Comparison of ENCODE assay signal across 9 cellular contexts in genomic region chr2:230602562-230603230, GRCh38.
DNase-seq lines count a peak whose midpoint lies in the region; ATAC-seq and TF ChIP-seq lines count a peak whose summit lies in the region.
"Had no signal": no experiment of that assay in that cellular context is flagged by ENCODE, and none has a peak within 500 bp of the region (broad histone marks: within the 10 kb centered on the region; RNA-seq: fewer than 3 reads in every experiment).

No MANE protein-coding gene starts in this region.

- DNase-seq in CD8-positive, alpha-beta T cell: peak; percentile 13 to 81 (median 53)
- peak; percentile 54 for DNase-seq in activated naive CD8-positive, alpha-beta T cell treated with anti-CD3 and anti-CD28 coated beads, Interleukin-2, amount 50 U/mL, for 24 hours
- peak; percentile 60 for DNase-seq in stimulated activated naive B cell treated with anti-CD40 and anti-IgM and Interleukin-4, amounts not matched to agents 10 μg/mL and 1 μg/mL and 100 μg/mL, for 72 hours
- DNase-seq in occipital lobe (lab: John Stamatoyannopoulos, UW) (no peak), right cardiac atrium (no peak), vagina (ENCODE audit: extremely low spot score in 2 of 2) (no peak)

- H3K9me3 Mint-ChIP-seq in CD8-positive, alpha-beta T cell: peaks cover 26% of the 10 kb centered on the region
- H3K9me3 Mint-ChIP-seq in activated naive CD8-positive, alpha-beta T cell treated with anti-CD3 and anti-CD28 coated beads, Interleukin-2, amount 50 U/mL, for 24 hours: peaks cover 9% of the 10 kb centered on the region
- peaks cover 24 to 28% of the 10 kb centered on the region in 2 donors for H3K9me3 Mint-ChIP-seq in stimulated activated naive B cell treated with anti-CD40 and anti-IgM and Interleukin-4, amounts not matched to agents 10 μg/mL and 1 μg/mL and 100 μg/mL, for 72 hours

- POLR2A ChIA-PET in CD8-positive, alpha-beta T cell (lab: Charles Lee): interaction anchor here (0.6 to 1.9 kb wide), 12 partner anchors 8 to 280 kb away, joined by 3 to 10 read pairs (median 4); no protein-coding TSS in a partner anchor

- peak overlapping the region; percentile 63 for H3K9ac ChIP-seq in OCI-LY3 (ENCODE audit: low read length)

- peak overlapping the region; percentile 59 for H3K27ac ChIP-seq in CD8-positive, alpha-beta T cell (ENCODE audit: low read depth, low read length)
- H3K27ac ChIP-seq in OCI-LY3 (ENCODE audit: low read length) (peak overlapping the region; percentile 93), right cardiac atrium (ENCODE audit: low read length) (no peak overlapping the region), vagina (no peak overlapping the region)
- H3K27ac ChIP-seq: adrenal gland had no signal

- intact Hi-C loops in CD8-positive, alpha-beta T cell (cut with DNase I, micrococcal nuclease): loop anchor here in 1 of 2 experiments (5.0 kb wide), 1 partner anchor 80 kb away; no protein-coding TSS in a partner anchor
- intact Hi-C loops in right cardiac atrium (cut with DNase I) (no loop called here), vagina (cut with DNase I) (no loop called here)

- CTCF ChIA-PET in CD8-positive, alpha-beta T cell (lab: Charles Lee): interaction anchor here (0.7 to 3.4 kb wide), 5 partner anchors 9 to 594 kb away, joined by 3 to 8 read pairs (median 4); no protein-coding TSS in a partner anchor

- no peaks in the 10 kb centered on the region for H3K36me3 ChIP-seq in CD8-positive, alpha-beta T cell (ENCODE audit: insufficient read depth, low read length)
- H3K36me3 ChIP-seq in OCI-LY3 (replicated peaks; ENCODE audit: low read depth, low read length): no peaks in the 10 kb centered on the region
- no peaks in the 10 kb centered on the region for H3K36me3 ChIP-seq in vagina
- H3K36me3 ChIP-seq: adrenal gland had no signal

- H3K36me3 Mint-ChIP-seq in CD8-positive, alpha-beta T cell: peaks cover 25% of the 10 kb centered on the region
- peaks cover 8% of the 10 kb centered on the region for H3K36me3 Mint-ChIP-seq in activated naive CD8-positive, alpha-beta T cell treated with anti-CD3 and anti-CD28 coated beads, Interleukin-2, amount 50 U/mL, for 24 hours (ENCODE audit: low read depth)
- peaks cover 23 to 47% of the 10 kb centered on the region in 2 donors for H3K36me3 Mint-ChIP-seq in stimulated activated naive B cell treated with anti-CD40 and anti-IgM and Interleukin-4, amounts not matched to agents 10 μg/mL and 1 μg/mL and 100 μg/mL, for 72 hours

- H2AFZ ChIP-seq in OCI-LY3 (ENCODE audit: low read depth, low read length): no peak overlapping the region

- TF ChIP-seq CTCF in CD8-positive, alpha-beta T cell (IDR thresholded peaks at IDR 0.05): no peak
- TF ChIP-seq CTCF in OCI-LY3 (IDR thresholded peaks at IDR 0.05; ENCODE audit: low read depth, low read length) (no peak), vagina (IDR thresholded peaks at IDR 0.05) (no peak)

- H3K4me1 ChIP-seq in CD8-positive, alpha-beta T cell (ENCODE audit: insufficient read depth, low read length): peaks cover 42% of the 10 kb centered on the region
- H3K4me1 ChIP-seq in OCI-LY3 (ENCODE audit: low read length) (peaks cover 62% of the 10 kb centered on the region), right cardiac atrium (ENCODE audit: control insufficient read depth, insufficient read depth, low read length) (no peaks in the 10 kb centered on the region), vagina (no peaks in the 10 kb centered on the region)
- H3K4me1 ChIP-seq: adrenal gland had no signal

- WGBS in right cardiac atrium: 58% methylated on average over 7 of the region's 7 CpGs

- H3K27me3 ChIP-seq in CD8-positive, alpha-beta T cell (ENCODE audit: insufficient read depth, low read length): no peaks in the 10 kb centered on the region
- H3K27me3 ChIP-seq in OCI-LY3 (ENCODE audit: low read depth, low read length) (no peaks in the 10 kb centered on the region), right cardiac atrium (ENCODE audit: control insufficient read depth, insufficient read depth) (no peaks in the 10 kb centered on the region), vagina (no peaks in the 10 kb centered on the region)
- H3K27me3 ChIP-seq: adrenal gland had no signal

- no peaks in the 10 kb centered on the region for H3K9me3 ChIP-seq in CD8-positive, alpha-beta T cell (ENCODE audit: low read length)
- no peaks in the 10 kb centered on the region for H3K9me3 ChIP-seq in OCI-LY3 (ENCODE audit: insufficient read depth, low read length)
- no peaks in the 10 kb centered on the region for H3K9me3 ChIP-seq in right cardiac atrium (ENCODE audit: control insufficient read depth, low read length)
- H3K9me3 ChIP-seq in vagina: no peaks in the 10 kb centered on the region
- H3K9me3 ChIP-seq: adrenal gland had no signal

- H4K20me1 ChIP-seq in OCI-LY3 (ENCODE audit: insufficient read depth, low read length): no peaks in the 10 kb centered on the region

- no peaks in the 10 kb centered on the region for H3K27me3 Mint-ChIP-seq in CD8-positive, alpha-beta T cell (ENCODE audit: low read depth)
- no peaks in the 10 kb centered on the region for H3K27me3 Mint-ChIP-seq in activated naive CD8-positive, alpha-beta T cell treated with anti-CD3 and anti-CD28 coated beads, Interleukin-2, amount 50 U/mL, for 24 hours
- H3K27me3 Mint-ChIP-seq in stimulated activated naive B cell treated with anti-CD40 and anti-IgM and Interleukin-4, amounts not matched to agents 10 μg/mL and 1 μg/mL and 100 μg/mL, for 72 hours: no peaks in the 10 kb centered on the region

- TF ChIP-seq POLR2A in vagina (IDR thresholded peaks at IDR 0.05): no peak

- peak; percentile 91 for ATAC-seq in CD8-positive, alpha-beta T cell
- peak; percentile 64 for ATAC-seq in GM21717 (IDR thresholded peaks at IDR 0.05; ENCODE audit: unreplicated experiment)
- peak; percentile 86 for ATAC-seq in activated naive CD8-positive, alpha-beta T cell treated with anti-CD3 and anti-CD28 coated beads, Interleukin-2, amount 50 U/mL, for 24 hours
- peak; percentile 84 to 88 for ATAC-seq in stimulated activated naive B cell treated with anti-CD40 and anti-IgM and Interleukin-4, amounts not matched to agents 10 μg/mL and 1 μg/mL and 100 μg/mL, for 72 hours (replicated peaks)
- no peak for ATAC-seq in right cardiac atrium

- peak overlapping the region; percentile 60 for H3K4me2 ChIP-seq in OCI-LY3 (ENCODE audit: low read length)

- H3K4me3 Mint-ChIP-seq in CD8-positive, alpha-beta T cell: peak overlapping the region; percentile 68
- no peak overlapping the region for H3K4me3 Mint-ChIP-seq in activated naive CD8-positive, alpha-beta T cell treated with anti-CD3 and anti-CD28 coated beads, Interleukin-2, amount 50 U/mL, for 24 hours
- H3K4me3 Mint-ChIP-seq in stimulated activated naive B cell treated with anti-CD40 and anti-IgM and Interleukin-4, amounts not matched to agents 10 μg/mL and 1 μg/mL and 100 μg/mL, for 72 hours: peak overlapping the region; percentile 47 to 70

- peak overlapping the region; percentile 19 for H3K4me3 ChIP-seq in CD8-positive, alpha-beta T cell (ENCODE audit: low read depth, low read length)
- H3K4me3 ChIP-seq in OCI-LY3 (ENCODE audit: low read length): peak overlapping the region; percentile 39; the same call in 1 of the 2 replicates
- H3K4me3 ChIP-seq in right cardiac atrium (ENCODE audit: low read length): no peak overlapping the region
- no peak overlapping the region for H3K4me3 ChIP-seq in vagina
- H3K4me3 ChIP-seq: adrenal gland had no signal

- H3K27ac Mint-ChIP-seq in CD8-positive, alpha-beta T cell: peak overlapping the region; percentile 99
- peak overlapping the region; percentile 79 for H3K27ac Mint-ChIP-seq in activated naive CD8-positive, alpha-beta T cell treated with anti-CD3 and anti-CD28 coated beads, Interleukin-2, amount 50 U/mL, for 24 hours
- H3K27ac Mint-ChIP-seq in stimulated activated naive B cell treated with anti-CD40 and anti-IgM and Interleukin-4, amounts not matched to agents 10 μg/mL and 1 μg/mL and 100 μg/mL, for 72 hours: peak overlapping the region; percentile 95

- peaks cover 3% of the 10 kb centered on the region; the same call in 1 of the 2 replicates for H3K79me2 ChIP-seq in OCI-LY3 (ENCODE audit: low read length)

- peaks cover 68% of the 10 kb centered on the region for H3K4me1 Mint-ChIP-seq in CD8-positive, alpha-beta T cell (ENCODE audit: low read depth)
- H3K4me1 Mint-ChIP-seq in activated naive CD8-positive, alpha-beta T cell treated with anti-CD3 and anti-CD28 coated beads, Interleukin-2, amount 50 U/mL, for 24 hours: peaks cover 51% of the 10 kb centered on the region
- peaks cover 57 to 88% of the 10 kb centered on the region in 2 donors for H3K4me1 Mint-ChIP-seq in stimulated activated naive B cell treated with anti-CD40 and anti-IgM and Interleukin-4, amounts not matched to agents 10 μg/mL and 1 μg/mL and 100 μg/mL, for 72 hours

Comparison
In these comparisons a context has a peak if more than half of its experiments do, and no peak if none do; other contexts are left out.
1. ATAC-seq: peak in CD8-positive, alpha-beta T cell (single experiment), GM21717 (single experiment), activated naive CD8-positive, alpha-beta T cell treated with anti-CD3 and anti-CD28 coated beads, Interleukin-2, amount 50 U/mL, for 24 hours (single experiment) and stimulated activated naive B cell treated with anti-CD40 and anti-IgM and Interleukin-4, amounts not matched to agents 10 μg/mL and 1 μg/mL and 100 μg/mL, for 72 hours (2 of 2); none in right cardiac atrium (0 of 2).
2. DNase-seq: peak in CD8-positive, alpha-beta T cell (7 of 7), activated naive CD8-positive, alpha-beta T cell treated with anti-CD3 and anti-CD28 coated beads, Interleukin-2, amount 50 U/mL, for 24 hours (single experiment) and stimulated activated naive B cell treated with anti-CD40 and anti-IgM and Interleukin-4, amounts not matched to agents 10 μg/mL and 1 μg/mL and 100 μg/mL, for 72 hours (single experiment); none in occipital lobe (single experiment), right cardiac atrium (0 of 3) and vagina (0 of 2).
3. H3K27ac ChIP-seq: peak in CD8-positive, alpha-beta T cell (single experiment) and OCI-LY3 (single experiment); none in right cardiac atrium (single experiment) and vagina (single experiment).
4. H3K4me3 ChIP-seq: peak in CD8-positive, alpha-beta T cell (single experiment) and OCI-LY3 (single experiment); none in right cardiac atrium (single experiment) and vagina (0 of 2).
5. Peak in every context shown above with its lines, with median percentiles within 50 percentile points of each other: H3K27ac Mint-ChIP-seq.